11 cellular contexts compared by ENCODE assay signal in genomic region chr1:116544588-116545358, GRCh38. TPM values are rescaled to one million over a fixed set of nuclear protein-coding genes. Genes with fewer than 3 reads are reported as not detected.
DNase-seq lines count a peak whose midpoint lies in the region; ATAC-seq and TF ChIP-seq lines count a peak whose summit lies in the region.
"Had no signal": no experiment of that assay in that cellular context is flagged by ENCODE, and none has a peak within 500 bp of the region (broad histone marks: within the 10 kb centered on the region; RNA-seq: fewer than 3 reads in every experiment).

No MANE protein-coding gene starts in this region.

- H3K27ac ChIP-seq in DOHH2 (ENCODE audit: low read depth, low read length): no peak overlapping the region
- H3K27ac ChIP-seq: colonic mucosa had no signal

- H3K79me2 ChIP-seq in DOHH2 (ENCODE audit: control insufficient read depth, low read length): no peaks in the 10 kb centered on the region

- DNase-seq in activated naive CD4-positive, alpha-beta T cell treated with anti-CD3 and anti-CD28 coated beads, Interleukin-2, amount 50 U/mL, for 72 hours (ENCODE audit: low spot score in 2 of 2): no peak
- DNase-seq in foreskin fibroblast (no peak), NCI-H1092 treated with DMSO at 0.1 percent for 48 hours (lab: John Stamatoyannopoulos, UW) (no peak), EL (no peak), hypothalamus (lab: John Stamatoyannopoulos, UW) (no peak)
- DNase-seq: colonic mucosa, DMS53, NCI-H226 had no signal

- H3K9me2 ChIP-seq in DOHH2 (replicated peaks; ENCODE audit: control insufficient read depth, low read length): no peaks in the 10 kb centered on the region

- H3K27ac Mint-ChIP-seq in activated naive CD4-positive, alpha-beta T cell treated with anti-CD3 and anti-CD28 coated beads, Interleukin-2, amount 50 U/mL, for 72 hours: peak overlapping the region; percentile 60 to 93

- no peaks in the 10 kb centered on the region for H4K20me1 ChIP-seq in DOHH2 (ENCODE audit: control insufficient read depth, insufficient read depth, low read depth, low read length)

- no peaks in the 10 kb centered on the region for H3K27me3 ChIP-seq in DOHH2 (ENCODE audit: control insufficient read depth, low read length)
- H3K27me3 ChIP-seq: colonic mucosa had no signal

- H3F3A ChIP-seq in DOHH2 (ENCODE audit: control insufficient read depth, insufficient read depth): no peaks in the 10 kb centered on the region

- no peak for TF ChIP-seq CTCF in DOHH2 (IDR thresholded peaks at IDR 0.05; ENCODE audit: low read depth, low read length, poor library complexity, severe bottlenecking)
- TF ChIP-seq CTCF in foreskin fibroblast (IDR thresholded peaks at IDR 0.05; ENCODE audit: low read depth, low read length): no peak

- peak overlapping the region; percentile 51 for H3K4me2 ChIP-seq in DOHH2 (ENCODE audit: low read length)

- no peaks in the 10 kb centered on the region for H3K9me3 ChIP-seq in DOHH2 (ENCODE audit: control insufficient read depth, insufficient read depth, low read length)
- H3K9me3 ChIP-seq: colonic mucosa had no signal

- H3K9me3 Mint-ChIP-seq in activated naive CD4-positive, alpha-beta T cell treated with anti-CD3 and anti-CD28 coated beads, Interleukin-2, amount 50 U/mL, for 72 hours: peaks cover 0 to 5% of the 10 kb centered on the region in 2 donors

- H3K4me3 ChIP-seq in DOHH2 (ENCODE audit: low read length) (no peak overlapping the region; the same call in 1 of the 2 replicates), foreskin fibroblast (ENCODE audit: low read depth in 1 of 2, low read length in 2 of 2) (no peak overlapping the region)
- H3K4me3 ChIP-seq: colonic mucosa had no signal

- H3K4me1 ChIP-seq in DOHH2 (ENCODE audit: control insufficient read depth, low read length): peaks cover 32% of the 10 kb centered on the region
- H3K4me1 ChIP-seq: colonic mucosa had no signal

- no peaks in the 10 kb centered on the region for H3K36me3 ChIP-seq in DOHH2 (ENCODE audit: control insufficient read depth, low read length)

- H3K36me3 Mint-ChIP-seq in activated naive CD4-positive, alpha-beta T cell treated with anti-CD3 and anti-CD28 coated beads, Interleukin-2, amount 50 U/mL, for 72 hours: peaks cover 23 to 51% of the 10 kb centered on the region in 2 donors

- ATAC-seq in GM19395 (IDR thresholded peaks at IDR 0.05; ENCODE audit: unreplicated experiment) (peak; percentile 60), HG03103 (IDR thresholded peaks at IDR 0.05; ENCODE audit: low read depth, unreplicated experiment) (peak; percentile 52)
- ATAC-seq in activated naive CD4-positive, alpha-beta T cell treated with anti-CD3 and anti-CD28 coated beads, Interleukin-2, amount 50 U/mL, for 72 hours: peak; percentile 56 to 66

RNA-seq across cellular contexts. Expression of gene CD58, which starts 26.1 kb away (rescaled TPM):
- 10 to 100 TPM in 1 of 2 donors, 1 to 10 TPM in 1; 8.3 to 12.7 TPM for total RNA-seq in activated naive CD4-positive, alpha-beta T cell treated with anti-CD3 and anti-CD28 coated beads, Interleukin-2, amount 50 U/mL, for 72 hours
